8 cellular contexts compared by ENCODE assay signal in genomic region chr22:41448189-41448808, GRCh38. TPM values are rescaled to one million over a fixed set of nuclear protein-coding genes. Genes with fewer than 3 reads are reported as not detected.
DNase-seq lines count a peak whose midpoint lies in the region; ATAC-seq and TF ChIP-seq lines count a peak whose summit lies in the region.

No MANE protein-coding gene starts in this region.

- ATAC-seq in GM21529 (IDR thresholded peaks at IDR 0.05; ENCODE audit: unreplicated experiment) (peak; percentile 49), mucosa of descending colon (peak; percentile 71)

- in situ Hi-C loops in Caki2 (cut with HindIII; ENCODE audit: low pct_unique_long_range_greater_than_20kb, low sequenced_read_pairs) = no loop called here

- no peak; the same call in 1 of the 2 replicates for TF ChIP-seq EP300 in Ishikawa (IDR thresholded peaks at IDR 0.05; ENCODE audit: borderline replicate concordance)

- H3K4me1 ChIP-seq in mucosa of descending colon (ENCODE audit: low read depth) = peaks cover 5% of the 10 kb centered on the region

- DNase-seq in Caki2 (ENCODE audit: low read depth) = peak; percentile 100
- DNase-seq in OCI-M2 (lab: John Stamatoyannopoulos, UW; ENCODE audit: unreplicated experiment) = peak; percentile 72
- DNase-seq in activated T-cell treated with anti-CD3 and anti-CD28 coated beads, Interleukin-2, amount 50 U/mL, for 1 hour = peak; percentile 83
- peak; percentile 95 for DNase-seq in epithelial cell of proximal tubule (ENCODE audit: low read depth)
- DNase-seq in mucosa of descending colon = peak; percentile 93 to 96 (median 95)
- peak; percentile 67 to 83 for DNase-seq in stimulated activated CD8-positive, alpha-beta memory T cell treated with anti-CD3 and anti-CD28 coated beads, Interleukin-4, amount 100 ng/mL, for 1 hour (ENCODE audit: low read depth in 2 of 2, low spot score in 1 of 2)

- TF ChIP-seq CTCF in epithelial cell of proximal tubule (conservative IDR thresholded peaks at IDR 0.05; ENCODE audit: low read depth, low read length) (no peak), mucosa of descending colon (IDR thresholded peaks at IDR 0.05) (no peak)

- TF ChIP-seq RAD21 in Ishikawa (IDR thresholded peaks at IDR 0.05; ENCODE audit: low read depth) = peak; percentile 4; the same call in 1 of the 2 replicates

- H3K4me3 ChIP-seq in epithelial cell of proximal tubule (ENCODE audit: low read depth, low read length) (peak overlapping the region; percentile 92), mucosa of descending colon (peak overlapping the region; percentile 98)

- H3K9me3 ChIP-seq in mucosa of descending colon = no peaks in the 10 kb centered on the region

- intact Hi-C loops in mucosa of descending colon (cut with DNase I, micrococcal nuclease) = no loop called here

- no peaks in the 10 kb centered on the region for H3K36me3 ChIP-seq in mucosa of descending colon (ENCODE audit: low read depth)

TF ChIP-seq in Ishikawa, 13 proteins besides CTCF, POLR2A, EP300 and RAD21:
- TF ChIP-seq, protein P1, sequence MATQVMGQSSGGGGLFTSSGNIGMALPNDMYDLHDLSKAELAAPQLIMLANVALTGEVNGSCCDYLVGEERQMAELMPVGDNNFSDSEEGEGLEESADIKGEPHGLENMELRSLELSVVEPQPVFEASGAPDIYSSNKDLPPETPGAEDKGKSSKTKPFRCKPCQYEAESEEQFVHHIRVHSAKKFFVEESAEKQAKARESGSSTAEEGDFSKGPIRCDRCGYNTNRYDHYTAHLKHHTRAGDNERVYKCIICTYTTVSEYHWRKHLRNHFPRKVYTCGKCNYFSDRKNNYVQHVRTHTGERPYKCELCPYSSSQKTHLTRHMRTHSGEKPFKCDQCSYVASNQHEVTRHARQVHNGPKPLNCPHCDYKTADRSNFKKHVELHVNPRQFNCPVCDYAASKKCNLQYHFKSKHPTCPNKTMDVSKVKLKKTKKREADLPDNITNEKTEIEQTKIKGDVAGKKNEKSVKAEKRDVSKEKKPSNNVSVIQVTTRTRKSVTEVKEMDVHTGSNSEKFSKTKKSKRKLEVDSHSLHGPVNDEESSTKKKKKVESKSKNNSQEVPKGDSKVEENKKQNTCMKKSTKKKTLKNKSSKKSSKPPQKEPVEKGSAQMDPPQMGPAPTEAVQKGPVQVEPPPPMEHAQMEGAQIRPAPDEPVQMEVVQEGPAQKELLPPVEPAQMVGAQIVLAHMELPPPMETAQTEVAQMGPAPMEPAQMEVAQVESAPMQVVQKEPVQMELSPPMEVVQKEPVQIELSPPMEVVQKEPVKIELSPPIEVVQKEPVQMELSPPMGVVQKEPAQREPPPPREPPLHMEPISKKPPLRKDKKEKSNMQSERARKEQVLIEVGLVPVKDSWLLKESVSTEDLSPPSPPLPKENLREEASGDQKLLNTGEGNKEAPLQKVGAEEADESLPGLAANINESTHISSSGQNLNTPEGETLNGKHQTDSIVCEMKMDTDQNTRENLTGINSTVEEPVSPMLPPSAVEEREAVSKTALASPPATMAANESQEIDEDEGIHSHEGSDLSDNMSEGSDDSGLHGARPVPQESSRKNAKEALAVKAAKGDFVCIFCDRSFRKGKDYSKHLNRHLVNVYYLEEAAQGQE (IDR thresholded peaks at IDR 0.05; ENCODE audit: low read depth) = no peak
- TF ChIP-seq, protein P2, sequence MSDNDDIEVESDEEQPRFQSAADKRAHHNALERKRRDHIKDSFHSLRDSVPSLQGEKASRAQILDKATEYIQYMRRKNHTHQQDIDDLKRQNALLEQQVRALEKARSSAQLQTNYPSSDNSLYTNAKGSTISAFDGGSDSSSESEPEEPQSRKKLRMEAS (IDR thresholded peaks at IDR 0.05) = peak; percentile 80
- TF ChIP-seq YY1 (IDR thresholded peaks at IDR 0.05; ENCODE audit: low read depth) (peak; percentile 92), TAF1 (IDR thresholded peaks at IDR 0.05; ENCODE audit: low read depth) (peak; percentile 90), CREB1 (IDR thresholded peaks at IDR 0.05; ENCODE audit: low read depth) (peak; percentile 89), TCF12 (IDR thresholded peaks at IDR 0.05; ENCODE audit: low read depth) (peak; percentile 70; the same call in 1 of the 2 replicates), ZBTB7A (IDR thresholded peaks at IDR 0.05; ENCODE audit: low read depth) (peak; percentile 72; the same call in 1 of the 2 replicates), EGR1 (IDR thresholded peaks at IDR 0.05) (no peak)

RNA-seq across cellular contexts. Expression of gene TOB2, which starts 1.7 kb away (rescaled TPM):
- total RNA-seq in Caki2 (2014; rRNA removed; shearing (Covaris generic); ENCODE audit: low replicate concordance) = 24.2 and 30.9 TPM in 2 replicates
- 31.8 and 33.4 TPM in 2 replicates for total RNA-seq in epithelial cell of proximal tubule
- total RNA-seq in mucosa of descending colon = 10 to 100 TPM; 47.3 to 71.8 (median 53.9) TPM

RNA-seq across cellular contexts. Expression of gene PHF5A, which starts 20.2 kb away (rescaled TPM):
- 131 and 134 TPM in 2 replicates for total RNA-seq in Caki2 (2014; rRNA removed; shearing (Covaris generic); ENCODE audit: low replicate concordance)
- total RNA-seq in epithelial cell of proximal tubule (61.1 and 82.3 TPM in 2 replicates), mucosa of descending colon (10 to 100 TPM; 27.0 to 31.7 (median 29.7) TPM)

RNA-seq across cellular contexts. Expression of gene ACO2, which starts 20.6 kb away (rescaled TPM):
- total RNA-seq in Caki2 (2014; rRNA removed; shearing (Covaris generic); ENCODE audit: low replicate concordance) = 117 and 152 TPM in 2 replicates
- total RNA-seq in epithelial cell of proximal tubule (58.8 and 81.8 TPM in 2 replicates), mucosa of descending colon (100 to 1,000 TPM; 187 to 295 (median 241) TPM)

Comparison
In these comparisons a context has a peak if more than half of its experiments do, and no peak if none do; other contexts are left out.
1. Peak in every context shown above with its lines: DNase-seq, ATAC-seq and H3K4me3 ChIP-seq.